8 cellular contexts compared by ENCODE assay signal in the genomic region with DNA sequence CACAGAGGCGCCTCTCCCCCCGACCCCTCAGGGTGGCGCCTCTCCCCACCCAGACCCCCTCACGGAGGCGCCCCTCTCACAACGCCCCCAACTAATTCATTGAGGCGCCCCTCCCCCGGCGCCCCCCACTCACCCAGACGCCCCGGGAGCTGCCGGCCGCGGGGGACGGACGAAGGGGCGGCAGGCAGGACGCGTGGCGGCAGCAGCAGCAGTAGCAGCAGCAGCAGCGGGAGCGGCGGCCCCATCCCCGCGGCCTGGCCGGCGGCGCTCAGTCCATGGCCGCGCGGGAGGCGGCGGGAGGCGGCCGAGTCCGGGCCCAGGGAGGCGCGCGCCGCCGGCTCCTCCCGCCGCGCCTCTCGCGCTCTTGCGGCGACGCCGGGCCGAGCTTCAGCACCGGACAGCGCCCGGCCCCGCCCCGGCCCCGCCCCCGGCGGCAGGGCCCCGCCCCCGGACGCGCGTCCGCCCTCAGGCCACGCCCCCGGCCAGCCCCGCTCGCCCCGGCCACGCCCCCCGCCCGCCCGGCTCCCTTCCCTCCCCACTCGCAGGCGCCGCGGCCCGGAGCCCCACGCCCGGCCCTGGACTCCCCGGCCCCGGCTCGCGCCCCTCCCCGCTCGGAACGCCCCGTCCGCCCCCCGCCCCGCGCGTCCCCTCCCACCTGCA. TPM values are rescaled to one million over a fixed set of nuclear protein-coding genes. Genes with fewer than 3 reads are reported as not detected.
DNase-seq lines count a peak whose midpoint lies in the region; ATAC-seq lines count a peak whose summit lies in the region.

A gene (minus strand): TSS at position 399 of the 660 bp plus-strand sequence.

- peaks cover 37% of the 10 kb centered on the region for H3K27me3 ChIP-seq in CD8-positive, alpha-beta memory T cell (ENCODE audit: insufficient read depth, low read length, poor library complexity, severe bottlenecking)
- peaks cover 21% of the 10 kb centered on the region for H3K27me3 ChIP-seq in GM23248 (replicated peaks; ENCODE audit: insufficient read depth)

- H3K9me2 ChIP-seq in GM23248 (ENCODE audit: insufficient read depth), result no peaks in the 10 kb centered on the region

- no peaks in the 10 kb centered on the region for H4K20me1 ChIP-seq in GM23248 (ENCODE audit: insufficient read depth)

- peaks cover 0 to 1% (median 0%) of the 10 kb centered on the region in 3 donors for H3K36me3 Mint-ChIP-seq in CD8-positive, alpha-beta memory T cell

- no peaks in the 10 kb centered on the region for H3F3A ChIP-seq in GM23248 (ENCODE audit: insufficient read depth)

- H3K4me3 ChIP-seq in CD8-positive, alpha-beta memory T cell (ENCODE audit: low read length), result no peak within 1 kb of the TSS
- H3K4me3 ChIP-seq in GM23248, result peak within 1 kb of the TSS; percentile 65

- H3K27ac ChIP-seq in CD8-positive, alpha-beta memory T cell (ENCODE audit: low read depth, low read length), result no peak within 1 kb of the TSS
- H3K27ac ChIP-seq in GM23248, result no peak within 1 kb of the TSS

- POLR2A ChIA-PET in CD8-positive, alpha-beta memory T cell (lab: Charles Lee), result no interaction called here

- in situ Hi-C loops in GM23248 (cut with MboI), result no loop called here
- in situ Hi-C loops in endometrial microvascular endothelial cells (cut with HindIII; ENCODE audit: inconsistent ontology term, low pct_unique_long_range_greater_than_20kb, low sequenced_read_pairs), result no loop called here

- H3K79me2 ChIP-seq in GM23248 (ENCODE audit: insufficient read depth), result no peaks in the 10 kb centered on the region

- H3K4me2 ChIP-seq in GM23248 (ENCODE audit: unreplicated experiment), result peak within 1 kb of the TSS; percentile 48

- peak within 1 kb of the TSS in 5 of 7 donors; percentile 48 to 68 (median 65) for H3K4me3 Mint-ChIP-seq in CD8-positive, alpha-beta memory T cell

- 4 to 5% methylated on average over 13 to 53 of the region's 94 CpGs for WGBS in GM23248 (ENCODE audit: low coverage in 1 of 2, low lambda C conversion rate in 2 of 2, missing lambda C conversion rate in 2 of 2), 2 experiments

- H3K9ac ChIP-seq in GM23248, result no peak within 1 kb of the TSS

- peaks cover 0 to 8% (median 0%) of the 10 kb centered on the region in 5 donors for H3K9me3 Mint-ChIP-seq in CD8-positive, alpha-beta memory T cell

- no peak within 1 kb of the TSS for H2AFZ ChIP-seq in GM23248

- H3K27ac Mint-ChIP-seq in CD8-positive, alpha-beta memory T cell, result peak within 1 kb of the TSS in 1 of 8 donors; percentile 47

- CTCF ChIA-PET in CD8-positive, alpha-beta memory T cell (lab: Charles Lee), result no interaction called here

- peaks cover 29 to 43% of the 10 kb centered on the region in 2 donors for H3K27me3 Mint-ChIP-seq in CD8-positive, alpha-beta memory T cell

- no peak for ATAC-seq in HG03457 (IDR thresholded peaks at IDR 0.05; ENCODE audit: unreplicated experiment)

- peak in 4 of 5 donors; percentile 35 to 59 (median 43) for DNase-seq in CD8-positive, alpha-beta memory T cell
- DNase-seq in GM23248 (peak; percentile 84), NCI-H345 (lab: John Stamatoyannopoulos, UW) (peak; percentile 79), middle frontal gyrus (ENCODE audit: extremely low spot score, low spot score) (peak; percentile 22)
- DNase-seq in activated CD8-positive, alpha-beta memory T cell treated with anti-CD3 and anti-CD28 coated beads for 24 hours, result peak; percentile 79
- peak; percentile 7 to 24 for DNase-seq in stimulated activated CD8-positive, alpha-beta memory T cell treated with anti-CD3 and anti-CD28 coated beads, Interleukin-4, amount 100 ng/mL, for 1 hour (ENCODE audit: low read depth in 2 of 2, low spot score in 1 of 2)

- H3K4me1 ChIP-seq in CD8-positive, alpha-beta memory T cell (ENCODE audit: insufficient read depth, low read length), result peaks cover 11% of the 10 kb centered on the region
- no peaks in the 10 kb centered on the region for H3K4me1 ChIP-seq in GM23248 (ENCODE audit: insufficient read depth)

- H3K4me1 Mint-ChIP-seq in CD8-positive, alpha-beta memory T cell, result peaks cover 4 to 15% (median 9%) of the 10 kb centered on the region in 3 donors

- no peaks in the 10 kb centered on the region for H3K36me3 ChIP-seq in CD8-positive, alpha-beta memory T cell (ENCODE audit: insufficient read depth, low read length)
- H3K36me3 ChIP-seq in GM23248 (ENCODE audit: low read depth), result no peaks in the 10 kb centered on the region

- no peaks in the 10 kb centered on the region for H3K9me3 ChIP-seq in CD8-positive, alpha-beta memory T cell (ENCODE audit: low read length)
- H3K9me3 ChIP-seq in GM23248 (ENCODE audit: low read depth), result no peaks in the 10 kb centered on the region

RNA-seq across cellular contexts. Expression of the gene that starts here (rescaled TPM):
- under 1 TPM; 0.33 to 0.42 TPM for total RNA-seq in CD8-positive, alpha-beta memory T cell
- 1.2 TPM for polyA plus RNA-seq in CD8-positive, alpha-beta memory T cell
- total RNA-seq in GM23248 (2014; rRNA removed; shearing (Covaris generic)), result not detected in 2 replicates
- 0.13 TPM in 1 of 2 replicates, not detected in the other for polyA plus RNA-seq in GM23248 (2016; fragmentation: Nextera tagmentation; extraction: Ambion mirVana)
- total RNA-seq in endometrial microvascular endothelial cells (ENCODE audit: inconsistent ontology term), result 13.3 TPM

Comparison
In these comparisons a context has a peak if more than half of its experiments do, and no peak if none do; other contexts are left out.
1. RNA of the gene that starts here (total RNA-seq): 13.3 TPM in endometrial microvascular endothelial cells (single experiment); 0.33 to 0.42 TPM in CD8-positive, alpha-beta memory T cell and not detected in GM23248; every median in the first group is over 10 times any median in the second.
2. Peak in DNase-seq, H3K4me3 ChIP-seq and H3K4me2 ChIP-seq in GM23248; RNA of the gene not detected or under 1 TPM.
3. DNase-seq: peak in every context shown above with its lines; median percentile 84 in GM23248; 79 in NCI-H345; 79 in activated CD8-positive, alpha-beta memory T cell treated with anti-CD3 and anti-CD28 coated beads for 24 hours; 43 in CD8-positive, alpha-beta memory T cell; 22 in middle frontal gyrus; 16 in stimulated activated CD8-positive, alpha-beta memory T cell treated with anti-CD3 and anti-CD28 coated beads, Interleukin-4, amount 100 ng/mL, for 1 hour.